ENCODE assay signal across 19 cellular contexts in genomic region chr7:19060870-19061269, GRCh38. TPM values are rescaled to one million over a fixed set of nuclear protein-coding genes. Genes with fewer than 3 reads are reported as not detected.
DNase-seq lines count a peak whose midpoint lies in the region; ATAC-seq and TF ChIP-seq lines count a peak whose summit lies in the region.
"Had no signal": no experiment of that assay in that cellular context is flagged by ENCODE, and none has a peak within 500 bp of the region (broad histone marks: within the 10 kb centered on the region; RNA-seq: fewer than 3 reads in every experiment).

No MANE protein-coding gene starts in this region.

- H3K27ac ChIP-seq in 22Rv1: peak overlapping the region; percentile 14; the same call in 1 of the 2 replicates
- H3K27ac ChIP-seq in RWPE2 (ENCODE audit: poor library complexity, severe bottlenecking): no peak overlapping the region
- no peak overlapping the region for H3K27ac ChIP-seq in fibroblast of lung (ENCODE audit: insufficient read depth, low read length)
- H3K27ac ChIP-seq: KMS-11, left ventricle myocardium inferior had no signal

- H3K36me3 ChIP-seq in RWPE2 (ENCODE audit: low read depth) (no peaks in the 10 kb centered on the region), fibroblast of lung (ENCODE audit: control insufficient read depth, insufficient read depth, low read length) (no peaks in the 10 kb centered on the region)
- H3K36me3 ChIP-seq: left ventricle myocardium inferior had no signal

- H3K4me1 ChIP-seq in RWPE2 (ENCODE audit: insufficient read depth, poor library complexity, severe bottlenecking) (peaks cover 4% of the 10 kb centered on the region), fibroblast of lung (ENCODE audit: control insufficient read depth, extremely low read depth, insufficient read depth, low read length) (no peaks in the 10 kb centered on the region)
- H3K4me1 ChIP-seq: left ventricle myocardium inferior had no signal

- H3K4me3 ChIP-seq in RWPE2 (ENCODE audit: severe bottlenecking): no peak overlapping the region
- H3K4me3 ChIP-seq in fibroblast of lung (replicated peaks in 1 of 4; ENCODE audit: control extremely low read depth in 1 of 4, insufficient read depth in 1 of 4, low read depth in 3 of 4, low read length in 4 of 4): no peak overlapping the region
- H3K4me3 ChIP-seq: GM23338, left ventricle myocardium inferior had no signal

- no peaks in the 10 kb centered on the region for H3K27me3 ChIP-seq in RWPE2 (ENCODE audit: insufficient read depth, poor library complexity, severe bottlenecking)
- H3K27me3 ChIP-seq in fibroblast of lung (ENCODE audit: control insufficient read depth, insufficient read depth, low read length): no peaks in the 10 kb centered on the region

- H3K4me2 ChIP-seq in fibroblast of lung (ENCODE audit: extremely low read depth, insufficient read depth, low read length): no peak overlapping the region
- H3K4me2 ChIP-seq: GM23338, KMS-11 had no signal

- peak; percentile 55 for DNase-seq in GM04503 (ENCODE audit: low read depth)
- no peak for DNase-seq in RWPE2 (ENCODE audit: low spot score)
- peak; percentile 11 to 42 for DNase-seq in fibroblast of lung (ENCODE audit: low read depth in 2 of 2)
- DNase-seq in dermis blood vessel endothelial cell: no peak
- DNase-seq in NCI-H446 (lab: John Stamatoyannopoulos, UW): no peak
- DNase-seq in left lobe of liver (ENCODE audit: low spot score): no peak
- DNase-seq: activated CD4-positive, CD25-positive, alpha-beta regulatory T cell; activated CD8-positive, alpha-beta memory T cell treated with anti-CD3 and anti-CD28 coated beads for 24 hours; activated naive CD8-positive, alpha-beta T cell treated with anti-CD3 and anti-CD28 coated beads for 36 hours; caudate nucleus; effector CD8-positive, alpha-beta T cell; left ventricle myocardium inferior; occipital lobe; stimulated activated CD4-positive, alpha-beta T cell treated with anti-CD3 and anti-CD28 coated beads, Interleukin-2, amount 100 ng/mL, for 48 hours; T-helper 17 cell had no signal

- H3K79me2 ChIP-seq in fibroblast of lung (ENCODE audit: control insufficient read depth, insufficient read depth, low read length): no peaks in the 10 kb centered on the region

- peak; percentile 29; the same call in 1 of the 3 replicates for ATAC-seq in RWPE2 (ENCODE audit: low read depth)
- ATAC-seq in GM18868 (IDR thresholded peaks at IDR 0.05; ENCODE audit: unreplicated experiment): no peak
- ATAC-seq in left lobe of liver: no peak
- ATAC-seq: GM23338, T-helper 17 cell had no signal

- TF ChIP-seq CTCF in 22Rv1 (IDR thresholded peaks at IDR 0.05) (no peak), RWPE2 (IDR thresholded peaks at IDR 0.05; ENCODE audit: poor library complexity, severe bottlenecking) (no peak), fibroblast of lung (conservative IDR thresholded peaks at IDR 0.05 in 1 of 2, IDR thresholded peaks at IDR 0.05 in 1 of 2; ENCODE audit: low read depth in 1 of 2, low read length in 2 of 2) (no peak)

- H2AFZ ChIP-seq in fibroblast of lung (ENCODE audit: low read length): no peak overlapping the region
- H2AFZ ChIP-seq: GM23338 had no signal

- no peak overlapping the region for H3K9ac ChIP-seq in fibroblast of lung (ENCODE audit: insufficient read depth, low read length)
- H3K9ac ChIP-seq: KMS-11 had no signal

- H3K9me3 ChIP-seq in RWPE2 (ENCODE audit: severe bottlenecking) (no peaks in the 10 kb centered on the region), fibroblast of lung (ENCODE audit: control insufficient read depth, insufficient read depth, low read depth, low read length) (no peaks in the 10 kb centered on the region)
- H3K9me3 ChIP-seq: left ventricle myocardium inferior had no signal

- H4K20me1 ChIP-seq in fibroblast of lung (ENCODE audit: control insufficient read depth, extremely low read depth, insufficient read depth, low read length): no peaks in the 10 kb centered on the region

RNA-seq across cellular contexts. Expression of gene TWIST1, which starts 56.6 kb away (rescaled TPM):
- 23.9 and 31.2 TPM in 2 replicates for total RNA-seq in fibroblast of lung
- polyA plus RNA-seq in fibroblast of lung: 3.6 and 7.2 TPM in 2 replicates
- polyA plus RNA-seq in fibroblast of lung (2012): 6.7 and 13.5 TPM in 2 replicates
- 4.0 and 5.1 TPM in 2 replicates for polyA minus RNA-seq in fibroblast of lung (ENCODE audit: low replicate concordance)
- total RNA-seq in dermis blood vessel endothelial cell: not detected in 2 replicates
- total RNA-seq in left lobe of liver: not detected
- total RNA-seq: activated naive CD8-positive, alpha-beta T cell treated with anti-CD3 and anti-CD28 coated beads for 36 hours; T-helper 17 cell had no signal

Comparison
In these comparisons a context has a peak if more than half of its experiments do, and no peak if none do; other contexts are left out.
1. DNase-seq: peak in GM04503 (single experiment) and fibroblast of lung (2 of 2); none in RWPE2 (single experiment), dermis blood vessel endothelial cell (single experiment), NCI-H446 (0 of 2) and left lobe of liver (single experiment).
2. RNA of gene TWIST1, which starts 56.6 kb away (total RNA-seq): 23.9 to 31.2 TPM in fibroblast of lung; not detected in left lobe of liver (single experiment) and not detected in dermis blood vessel endothelial cell; every median in the first group is over 10 times any median in the second.